Comparison of ENCODE assay signal across 21 cellular contexts in the genomic region with DNA sequence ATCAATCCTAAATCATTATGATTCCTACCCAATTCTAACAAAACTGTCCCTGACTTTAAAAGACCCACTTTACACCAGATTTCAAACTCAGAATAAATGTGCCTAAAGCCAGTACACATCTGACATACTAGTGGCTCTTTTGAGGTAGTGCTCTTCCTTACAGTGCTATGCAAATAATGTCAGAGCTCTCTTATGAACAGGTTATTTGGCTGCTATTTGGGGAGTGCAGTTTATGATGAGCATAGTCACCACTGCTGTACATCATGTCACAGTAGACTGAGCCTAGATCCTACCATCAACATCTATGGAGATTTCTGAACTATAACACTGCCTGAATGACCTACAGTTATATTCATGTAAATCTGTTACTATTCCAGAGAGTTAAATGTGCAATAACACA. TPM values are rescaled to one million over a fixed set of nuclear protein-coding genes. Genes with fewer than 3 reads are reported as not detected.
DNase-seq lines count a peak whose midpoint lies in the region; ATAC-seq, FAIRE-seq and TF ChIP-seq lines count a peak whose summit lies in the region.
"Had no signal": no experiment of that assay in that cellular context is flagged by ENCODE, and none has a peak within 500 bp of the region (broad histone marks: within the 10 kb centered on the region; RNA-seq: fewer than 3 reads in every experiment).

No MANE protein-coding gene starts in this region.

- no peak for TF ChIP-seq CTCF in GM12878 (IDR thresholded peaks at IDR 0.05 in 2 of 3, conservative IDR thresholded peaks at IDR 0.05 in 1 of 3; ENCODE audit: control insufficient read depth in 2 of 3, extremely low read depth in 1 of 3, insufficient read depth in 1 of 3, low read depth in 3 of 3, low read length in 3 of 3)
- TF ChIP-seq CTCF in WTC11 (IDR thresholded peaks at IDR 0.05): no peak

- FAIRE-seq in GM12878 (lab: Jason Lieb, UNC): no peak
- FAIRE-seq: A549, GM12892, HepG2, RCC 7860 had no signal

- no peak overlapping the region for H3K9ac ChIP-seq in GM12878 (ENCODE audit: control insufficient read depth, insufficient read depth, low read length)
- no peak overlapping the region for H3K9ac ChIP-seq in Karpas-422 (ENCODE audit: low read length)
- H3K9ac ChIP-seq: KMS-11 had no signal

- H3K27ac ChIP-seq in GM12878 (ENCODE audit: control insufficient read depth, insufficient read depth): no peak overlapping the region
- H3K27ac ChIP-seq in Karpas-422 (ENCODE audit: low read length): no peak overlapping the region
- H3K27ac ChIP-seq: A549, KMS-11 had no signal

- H3K9me3 ChIP-seq in GM12878 (replicated peaks; ENCODE audit: control insufficient read depth, insufficient read depth, low read length) (no peaks in the 10 kb centered on the region; the same call in 2 of the 3 replicates), Karpas-422 (ENCODE audit: low read length) (no peaks in the 10 kb centered on the region)
- H3K9me3 ChIP-seq: A549, Caco-2 had no signal

- H3K4me2 ChIP-seq in GM12878 (ENCODE audit: control insufficient read depth, insufficient read depth) (no peak overlapping the region), Karpas-422 (ENCODE audit: low read depth, low read length, poor library complexity, severe bottlenecking) (no peak overlapping the region)
- H3K4me2 ChIP-seq: A549, GM23338, KMS-11 had no signal

- RAD21 ChIA-PET in GM12878 (lab: Charles Lee; ENCODE audit: unreplicated experiment): no interaction called here

- no peak for DNase-seq in GM12878 (ENCODE audit: low read depth, low spot score)
- DNase-seq in WTC11 (ENCODE audit: low spot score): no peak
- DNase-seq in Karpas-422: no peak
- no peak for DNase-seq in ACHN
- DNase-seq: Caco-2, MM.1S, NCI-H1105 treated with DMSO at 0.1 percent for 48 hours, NCI-H187, NCI-H446, NCI-H82 had no signal

- no peak for TF ChIP-seq POLR2A in GM12878 (IDR thresholded peaks at IDR 0.05; ENCODE audit: low read depth, low read length)

- TF ChIP-seq EP300 in GM12878 (IDR thresholded peaks at IDR 0.05; ENCODE audit: borderline replicate concordance in 1 of 2, control insufficient read depth in 1 of 2, low read depth in 2 of 2, low read length in 2 of 2): no peak

- POLR2A ChIA-PET in GM12878 (lab: Charles Lee) (no interaction called here), WTC11 (lab: Charles Lee) (no interaction called here)

- no peaks in the 10 kb centered on the region for H3K4me1 Mint-ChIP-seq in WTC11
- H3K4me1 Mint-ChIP-seq: GM23338 had no signal

- in situ Hi-C loops in GM12878 (cut with MboI): loop anchor here (25.0 kb wide), 3 partner anchors 93 to 1393 kb away; a partner anchor contains a TSS
- in situ Hi-C loops in ACHN (cut with HindIII; ENCODE audit: low pct_ligation_motif_present, low pct_unique_long_range_greater_than_20kb, low sequenced_read_pairs): no loop called here

- H3K27me3 Mint-ChIP-seq in WTC11 (ENCODE audit: low read depth): peaks cover 7% of the 10 kb centered on the region

- intact Hi-C loops in GM12878 (cut with micrococcal nuclease; ENCODE audit: unreplicated experiment): loop anchor here (10.0 kb wide), 1 partner anchor 175 kb away; no protein-coding TSS in a partner anchor

- peak; percentile 55 for ATAC-seq in GM18511 (IDR thresholded peaks at IDR 0.05; ENCODE audit: unreplicated experiment)
- peak; percentile 56 for ATAC-seq in HG02852 (IDR thresholded peaks at IDR 0.05; ENCODE audit: unreplicated experiment)
- peak; percentile 54 for ATAC-seq in HG03432 (IDR thresholded peaks at IDR 0.05; ENCODE audit: unreplicated experiment)
- 0 out of 3 replicates have a peak, but pooled peaks have one; percentile 29 for ATAC-seq in GM12878
- ATAC-seq in GM18907 (IDR thresholded peaks at IDR 0.05; ENCODE audit: unreplicated experiment): no peak
- ATAC-seq in WTC11: no peak
- ATAC-seq: A549, GM23338, HepG2 had no signal

- no peak overlapping the region for H3K4me3 ChIP-seq in GM12878
- no peak overlapping the region for H3K4me3 ChIP-seq in Karpas-422 (ENCODE audit: low read length)
- H3K4me3 ChIP-seq: A549, GM23338 had no signal

- H3K4me1 ChIP-seq in GM12878 (ENCODE audit: control insufficient read depth, insufficient read depth, low read length) (no peaks in the 10 kb centered on the region), Karpas-422 (ENCODE audit: low read length) (peaks cover 10% of the 10 kb centered on the region)
- H3K4me1 ChIP-seq: A549, Caco-2 had no signal

- H4K20me1 ChIP-seq in GM12878 (ENCODE audit: control insufficient read depth, insufficient read depth): no peaks in the 10 kb centered on the region
- no peaks in the 10 kb centered on the region for H4K20me1 ChIP-seq in Karpas-422 (ENCODE audit: insufficient read depth, low read depth, low read length)

- H3K4me3 Mint-ChIP-seq in WTC11: no peak overlapping the region
- H3K4me3 Mint-ChIP-seq: GM23338 had no signal

- H3K79me2 ChIP-seq in GM12878 (ENCODE audit: control insufficient read depth, insufficient read depth, low read length) (no peaks in the 10 kb centered on the region), Karpas-422 (ENCODE audit: low read length) (no peaks in the 10 kb centered on the region)

- H3K27ac Mint-ChIP-seq in WTC11: no peak overlapping the region
- H3K27ac Mint-ChIP-seq: GM23338 had no signal

- no peak for TF ChIP-seq RAD21 in GM12878 (IDR thresholded peaks at IDR 0.05; ENCODE audit: insufficient read depth, low read depth, low read length)

- H3K36me3 ChIP-seq in GM12878 (ENCODE audit: control insufficient read depth in 2 of 2, insufficient read depth in 2 of 2, low read length in 1 of 2): no peaks in the 10 kb centered on the region
- H3K36me3 ChIP-seq in Karpas-422 (ENCODE audit: insufficient read depth, low read length): no peaks in the 10 kb centered on the region

- CTCF ChIA-PET in GM12878 (lab: Yijun Ruan, JAX): no interaction called here
- CTCF ChIA-PET in WTC11 (lab: Charles Lee): no interaction called here

- H3K36me3 Mint-ChIP-seq in WTC11: no peaks in the 10 kb centered on the region

- H3K27me3 ChIP-seq in GM12878 (replicated peaks in 1 of 2; ENCODE audit: control insufficient read depth in 2 of 2, insufficient read depth in 2 of 2, low read length in 1 of 2): no peaks in the 10 kb centered on the region
- H3K27me3 ChIP-seq in Karpas-422 (ENCODE audit: low read length): no peaks in the 10 kb centered on the region

- H3K9me2 ChIP-seq in Karpas-422 (replicated peaks; ENCODE audit: insufficient read depth, low read length): no peaks in the 10 kb centered on the region

- H2AFZ ChIP-seq in GM12878 (ENCODE audit: control insufficient read depth, low read depth, low read length) (no peak overlapping the region), Karpas-422 (ENCODE audit: low read length) (no peak overlapping the region)
- H2AFZ ChIP-seq: GM23338 had no signal

- BruUV-seq in GM12878 (replicated peaks; lab: Mats Ljungman, UMichigan): no TSS peak

- SMC1A ChIA-PET in GM12878 (lab: Charles Lee; ENCODE audit: uncharacterized antibody, unreplicated experiment): interaction anchor here (0.8 kb wide), 1 partner anchor 10 kb away, joined by 3 read pairs; no protein-coding TSS in a partner anchor

- H3K9me3 Mint-ChIP-seq in WTC11: peaks cover 29% of the 10 kb centered on the region

TF ChIP-seq in WTC11, 78 proteins besides CTCF, POLR2A, EP300 and RAD21 (continues in another document):
- TF ChIP-seq, protein P1, sequence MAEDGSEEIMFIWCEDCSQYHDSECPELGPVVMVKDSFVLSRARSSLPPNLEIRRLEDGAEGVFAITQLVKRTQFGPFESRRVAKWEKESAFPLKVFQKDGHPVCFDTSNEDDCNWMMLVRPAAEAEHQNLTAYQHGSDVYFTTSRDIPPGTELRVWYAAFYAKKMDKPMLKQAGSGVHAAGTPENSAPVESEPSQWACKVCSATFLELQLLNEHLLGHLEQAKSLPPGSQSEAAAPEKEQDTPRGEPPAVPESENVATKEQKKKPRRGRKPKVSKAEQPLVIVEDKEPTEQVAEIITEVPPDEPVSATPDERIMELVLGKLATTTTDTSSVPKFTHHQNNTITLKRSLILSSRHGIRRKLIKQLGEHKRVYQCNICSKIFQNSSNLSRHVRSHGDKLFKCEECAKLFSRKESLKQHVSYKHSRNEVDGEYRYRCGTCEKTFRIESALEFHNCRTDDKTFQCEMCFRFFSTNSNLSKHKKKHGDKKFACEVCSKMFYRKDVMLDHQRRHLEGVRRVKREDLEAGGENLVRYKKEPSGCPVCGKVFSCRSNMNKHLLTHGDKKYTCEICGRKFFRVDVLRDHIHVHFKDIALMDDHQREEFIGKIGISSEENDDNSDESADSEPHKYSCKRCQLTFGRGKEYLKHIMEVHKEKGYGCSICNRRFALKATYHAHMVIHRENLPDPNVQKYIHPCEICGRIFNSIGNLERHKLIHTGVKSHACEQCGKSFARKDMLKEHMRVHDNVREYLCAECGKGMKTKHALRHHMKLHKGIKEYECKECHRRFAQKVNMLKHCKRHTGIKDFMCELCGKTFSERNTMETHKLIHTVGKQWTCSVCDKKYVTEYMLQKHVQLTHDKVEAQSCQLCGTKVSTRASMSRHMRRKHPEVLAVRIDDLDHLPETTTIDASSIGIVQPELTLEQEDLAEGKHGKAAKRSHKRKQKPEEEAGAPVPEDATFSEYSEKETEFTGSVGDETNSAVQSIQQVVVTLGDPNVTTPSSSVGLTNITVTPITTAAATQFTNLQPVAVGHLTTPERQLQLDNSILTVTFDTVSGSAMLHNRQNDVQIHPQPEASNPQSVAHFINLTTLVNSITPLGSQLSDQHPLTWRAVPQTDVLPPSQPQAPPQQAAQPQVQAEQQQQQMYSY (CRISPR knock-in tag; IDR thresholded peaks at IDR 0.05): no peak
- TF ChIP-seq SMAD4 (CRISPR knock-in tag; IDR thresholded peaks at IDR 0.05): no peak
- TF ChIP-seq TEAD1 (CRISPR knock-in tag; IDR thresholded peaks at IDR 0.05): no peak
- no peak for TF ChIP-seq CREB1 (CRISPR knock-in tag; IDR thresholded peaks at IDR 0.05)

RNA-seq across cellular contexts. Expression of a gene that starts 50.4 kb away (rescaled TPM):
- not detected in 2 replicates for total RNA-seq in GM12878 (2013; cell fraction: nucleolus; rRNA removed)
- total RNA-seq in GM12878 (2014; rRNA removed) (not detected in 2 replicates), GM12878 (2014; rRNA removed; fragmentation: Illumina TruSeq; extraction: Trizol) (0.45 TPM in 1 of 2 replicates, not detected in the other), GM12878 (2021) (not detected in 2 replicates), WTC11 (2021) (not detected in 3 replicates)
- polyA plus RNA-seq in GM12878 (2011; ENCODE audit: low read depth): not detected
- polyA plus RNA-seq in GM12878 (2011; rRNA removed) (3.7 and 4.2 TPM in 2 replicates), GM12878 (2014; fragmentation: Illumina TruSeq; extraction: Trizol) (not detected in 2 replicates), GM12878 (2014; fragmentation: Nextera tagmentation; extraction: Ambion mirVana) (under 1 TPM; 0.23 to 0.49 TPM), GM12878 (2014; rRNA removed) (not detected in 2 replicates), GM12878 (2016; fragmentation: Nextera tagmentation; extraction: Ambion mirVana) (not detected)
- 1.3 and 1.6 TPM in 2 replicates for polyA plus RNA-seq in GM12878 (2011; cell fraction: cytosol; rRNA removed)
- 0.60 and 0.75 TPM in 2 replicates for polyA plus RNA-seq in GM12878 (2011; cell fraction: nucleus; rRNA removed)
- not detected in 2 replicates for polyA plus RNA-seq in GM12878 (2012)
- polyA minus RNA-seq in GM12878 (2011; rRNA and poly(A)+ RNA removed): not detected in 2 replicates
- polyA minus RNA-seq in GM12878 (2011; cell fraction: cytosol; rRNA and poly(A)+ RNA removed): not detected in 2 replicates
- polyA minus RNA-seq in GM12878 (2011; cell fraction: nucleus; rRNA and poly(A)+ RNA removed): not detected in 2 replicates
- not detected in 2 replicates for total RNA-seq in Karpas-422 (2014; rRNA removed; shearing (Covaris generic); ENCODE audit: low replicate concordance)
- total RNA-seq: Caco-2, G401, GM23338, HepG2 had no signal
- polyA plus RNA-seq: A549, GM23338, HepG2 had no signal

Comparison
In these comparisons a context has a peak if more than half of its experiments do, and no peak if none do; other contexts are left out.
1. ATAC-seq: peak in GM18511 (single experiment), HG02852 (single experiment), HG03432 (single experiment) and GM12878 (single experiment); none in GM18907 (single experiment) and WTC11 (single experiment).